Comparison of ENCODE assay signal across 10 cellular contexts in genomic region chr10:69789164-69789576, GRCh38. TPM values are rescaled to one million over a fixed set of nuclear protein-coding genes. Genes with fewer than 3 reads are reported as not detected.
DNase-seq lines count a peak whose midpoint lies in the region; ATAC-seq, FAIRE-seq and TF ChIP-seq lines count a peak whose summit lies in the region.
"Had no signal": no experiment of that assay in that cellular context is flagged by ENCODE, and none has a peak within 500 bp of the region (broad histone marks: within the 10 kb centered on the region; RNA-seq: fewer than 3 reads in every experiment).

No MANE protein-coding gene starts in this region.

- H3K4me2 ChIP-seq in A549 (no peak overlapping the region), GM12878 (ENCODE audit: control insufficient read depth, insufficient read depth) (no peak overlapping the region)

- 48% methylated on average over 4 of the region's 4 CpGs for WGBS in A549 (ENCODE audit: missing lambda C conversion rate)
- 50% methylated on average over 4 of the region's 4 CpGs for WGBS in GM12878 (ENCODE audit: insufficient coverage, insufficient replicate concordance, low lambda C conversion rate, missing lambda C conversion rate)
- 53% methylated on average over 4 of the region's 4 CpGs for WGBS in right lobe of liver (ENCODE audit: insufficient coverage, low coverage, low lambda C conversion rate, missing lambda C conversion rate)

- TF ChIP-seq POLR2A in A549 (IDR thresholded peaks at IDR 0.05; ENCODE audit: low read length) (no peak), GM12878 (IDR thresholded peaks at IDR 0.05; ENCODE audit: low read depth, low read length) (no peak), right lobe of liver (IDR thresholded peaks at IDR 0.05) (no peak)

- H3K79me2 ChIP-seq in GM12878 (ENCODE audit: control insufficient read depth, insufficient read depth, low read length), result no peaks in the 10 kb centered on the region

- no TSS peak for BruUV-seq in GM12878 (replicated peaks; lab: Mats Ljungman, UMichigan)

- no peaks in the 10 kb centered on the region for H3K4me1 ChIP-seq in A549
- no peaks in the 10 kb centered on the region for H3K4me1 ChIP-seq in GM12878 (ENCODE audit: control insufficient read depth, insufficient read depth, low read length)
- no peaks in the 10 kb centered on the region for H3K4me1 ChIP-seq in right lobe of liver

- peaks cover 0 to 1% of the 10 kb centered on the region in 2 experiments; a peak in 2 of 4 replicates for H3K27me3 ChIP-seq in GM12878 (replicated peaks in 1 of 2; ENCODE audit: control insufficient read depth in 2 of 2, insufficient read depth in 2 of 2, low read length in 1 of 2)
- no peaks in the 10 kb centered on the region for H3K27me3 ChIP-seq in right lobe of liver

- CTCF ChIA-PET in A549 (lab: Yijun Ruan, JAX), result interaction anchor here (0.6 to 11.7 kb wide), 18 partner anchors 9 to 297 kb away, joined by 3 to 198 read pairs (median 6); partner anchors contain the start of gene COL13A1
- CTCF ChIA-PET in GM12878 (lab: Yijun Ruan, JAX), result interaction anchor here (0.8 to 1.3 kb wide), 6 partner anchors 10 to 357 kb away, joined by 3 to 6 read pairs (median 3); partner anchors contain the start of gene TYSND1

- H3K9me3 ChIP-seq in A549, result peaks cover 4% of the 10 kb centered on the region; the same call in 1 of the 3 replicates
- H3K9me3 ChIP-seq in GM12878 (replicated peaks; ENCODE audit: control insufficient read depth, insufficient read depth, low read length), result no peaks in the 10 kb centered on the region
- H3K9me3 ChIP-seq in right lobe of liver, result no peaks in the 10 kb centered on the region

- TF ChIP-seq RAD21 in A549 (conservative IDR thresholded peaks at IDR 0.05 in 1 of 2, IDR thresholded peaks at IDR 0.05 in 1 of 2) (peak in 1 of 2 experiments; percentile 26; a peak in 1 of 5 replicates), GM12878 (IDR thresholded peaks at IDR 0.05; ENCODE audit: insufficient read depth, low read depth, low read length) (no peak)

- TF ChIP-seq CTCF in A549 (IDR thresholded peaks at IDR 0.05), result peak; percentile 52
- peak; percentile 69 for TF ChIP-seq CTCF in GM12875 (IDR thresholded peaks at IDR 0.05; ENCODE audit: borderline replicate concordance, insufficient read depth, low read depth, low read length)
- peak; percentile 15 to 53 (median 46); a peak in 5 of 6 replicates for TF ChIP-seq CTCF in GM12878 (IDR thresholded peaks at IDR 0.05 in 2 of 3, conservative IDR thresholded peaks at IDR 0.05 in 1 of 3; ENCODE audit: control insufficient read depth in 2 of 3, extremely low read depth in 1 of 3, insufficient read depth in 1 of 3, low read depth in 3 of 3, low read length in 3 of 3)
- peak; percentile 16 to 42 (median 28) for TF ChIP-seq CTCF in right lobe of liver (IDR thresholded peaks at IDR 0.05)

- RAD21 ChIA-PET in GM12878 (lab: Charles Lee; ENCODE audit: unreplicated experiment), result no interaction called here

- H3K4me3 ChIP-seq in A549, result no peak overlapping the region
- H3K4me3 ChIP-seq in GM12875 (ENCODE audit: low read depth, low read length), result no peak overlapping the region
- H3K4me3 ChIP-seq in GM12878, result no peak overlapping the region
- H3K4me3 ChIP-seq in right lobe of liver, result no peak overlapping the region

- no peaks in the 10 kb centered on the region for H4K20me1 ChIP-seq in GM12878 (ENCODE audit: control insufficient read depth, insufficient read depth)

- H2AFZ ChIP-seq in GM12878 (ENCODE audit: control insufficient read depth, low read depth, low read length), result no peak overlapping the region

- POLR2A ChIA-PET in A549 (lab: Yijun Ruan, JAX) (no interaction called here), GM12878 (lab: Charles Lee) (interaction anchor here (0.6 kb wide), 1 partner anchor 125 kb away, joined by 5 read pairs; no protein-coding TSS in a partner anchor)

- H3K9ac ChIP-seq in GM12878 (ENCODE audit: control insufficient read depth, insufficient read depth, low read length), result no peak overlapping the region

- SMC1A ChIA-PET in GM12878 (lab: Charles Lee; ENCODE audit: uncharacterized antibody, unreplicated experiment), result interaction anchor here (0.6 kb wide), 2 partner anchors 27 to 1502 kb away, joined by 3 read pairs; no protein-coding TSS in a partner anchor

- H3K27ac ChIP-seq in A549, result no peak overlapping the region
- H3K27ac ChIP-seq in GM12878 (ENCODE audit: control insufficient read depth, insufficient read depth), result no peak overlapping the region
- no peak overlapping the region for H3K27ac ChIP-seq in right lobe of liver

- no peak for DNase-seq in A549 (ENCODE audit: low read depth in 1 of 2, low spot score in 1 of 2)
- no peak for DNase-seq in GM12878 (ENCODE audit: low read depth, low spot score)
- no peak for DNase-seq in right lobe of liver
- no peak for DNase-seq in islet precursor cell
- DNase-seq in GF-D8 (lab: John Stamatoyannopoulos, UW), result no peak
- DNase-seq in NCI-H226, result no peak
- DNase-seq: activated CD4-positive, alpha-beta T cell treated with anti-CD3 and anti-CD28 coated beads, Interleukin-2, amount 50 U/mL, for 1 hour; NCI-H69 had no signal

- FAIRE-seq in A549 (lab: Jason Lieb, UNC) (no peak), GM12878 (lab: Jason Lieb, UNC) (no peak)

- in situ Hi-C loops in GM12878 (cut with MboI), result no loop called here

- intact Hi-C loops in GM12878 (cut with micrococcal nuclease; ENCODE audit: unreplicated experiment) (no loop called here), right lobe of liver (cut with DNase I) (no loop called here)

- ATAC-seq in A549 (peak in 1 of 2 experiments; percentile 40; a peak in 2 of 6 replicates), GM12878 (no peak), right lobe of liver (no peak), HG02884 (IDR thresholded peaks at IDR 0.05; ENCODE audit: unreplicated experiment) (no peak)

- TF ChIP-seq EP300 in A549 (IDR thresholded peaks at IDR 0.05) (no peak), GM12878 (IDR thresholded peaks at IDR 0.05; ENCODE audit: borderline replicate concordance in 1 of 2, control insufficient read depth in 1 of 2, low read depth in 2 of 2, low read length in 2 of 2) (no peak)

- H3K36me3 ChIP-seq in GM12878 (ENCODE audit: control insufficient read depth in 2 of 2, insufficient read depth in 2 of 2, low read length in 1 of 2) (no peaks in the 10 kb centered on the region), right lobe of liver (no peaks in the 10 kb centered on the region)

TF ChIP-seq in A549, 52 proteins besides CTCF, POLR2A, EP300 and RAD21 (continues in another document):
- TF ChIP-seq CBX2 (IDR thresholded peaks at IDR 0.05; ENCODE audit: borderline replicate concordance, low read depth), result no peak
- TF ChIP-seq PBX3 (IDR thresholded peaks at IDR 0.05), result no peak
- TF ChIP-seq POLR2AphosphoS2 (conservative IDR thresholded peaks at IDR 0.05; ENCODE audit: low read length), result no peak
- TF ChIP-seq CHD4 (IDR thresholded peaks at IDR 0.05; ENCODE audit: borderline replicate concordance), result no peak

TF ChIP-seq in GM12878, 131 proteins besides CTCF, POLR2A, EP300 and RAD21 (continues in another document):
- TF ChIP-seq ETV6 (conservative IDR thresholded peaks at IDR 0.05 in 1 of 2, IDR thresholded peaks at IDR 0.05 in 1 of 2; ENCODE audit: borderline replicate concordance in 1 of 2, low read depth in 1 of 2) (no peak), SMAD5 (IDR thresholded peaks at IDR 0.05; ENCODE audit: low read depth) (no peak)

RNA-seq across cellular contexts. Expression of gene COL13A1, which starts 12.5 kb away (rescaled TPM):
- polyA plus RNA-seq in A549 (2011; rRNA removed) (0.08 TPM in 1 of 2 replicates, not detected in the other), A549 (2017; fragmentation: RNase III; extraction: RNeasy Plus Mini Kit Qiagen cat#74134 plus additional on column Dnase treatment) (0.17 to 0.55 TPM (median 0.27 TPM) in 3 replicates), GM12878 (2011; rRNA removed) (0.03 TPM in 1 of 2 replicates, not detected in the other), GM12878 (2014; fragmentation: Illumina TruSeq; extraction: Trizol) (not detected in 2 replicates), GM12878 (2014; fragmentation: Nextera tagmentation; extraction: Ambion mirVana) (under 1 TPM in 1 of 2 experiments, not detected in 1; 0.05 TPM), GM12878 (2014; rRNA removed) (0.06 TPM in 1 of 2 replicates, not detected in the other), GM12878 (2016; fragmentation: Nextera tagmentation; extraction: Ambion mirVana) (under 1 TPM in 1 of 2 experiments, not detected in 1; 0.15 TPM)
- polyA plus RNA-seq in A549 (2012; cell fraction: cytosol; rRNA removed), result 0.04 and 0.12 TPM in 2 replicates
- polyA plus RNA-seq in A549 (2012; cell fraction: nucleus; rRNA removed), result 0.31 and 0.42 TPM in 2 replicates
- polyA minus RNA-seq in A549 (2011; rRNA and poly(A)+ RNA removed), result not detected in 2 replicates
- total RNA-seq in GM12878 (2013; cell fraction: nucleolus; rRNA removed), result not detected in 2 replicates
- total RNA-seq in GM12878 (2014; rRNA removed) (not detected in 2 replicates), GM12878 (2014; rRNA removed; fragmentation: Illumina TruSeq; extraction: Trizol) (not detected in 2 replicates), GM12878 (2021) (not detected in 2 replicates), right lobe of liver (under 1 TPM in 4 of 6 experiments, not detected in 2; 0.18 to 0.44 (median 0.30) TPM)
- not detected for polyA plus RNA-seq in GM12878 (2011; ENCODE audit: low read depth)
- not detected in 2 replicates for polyA plus RNA-seq in GM12878 (2011; cell fraction: cytosol; rRNA removed)
- not detected in 2 replicates for polyA plus RNA-seq in GM12878 (2011; cell fraction: nucleus; rRNA removed)
- polyA plus RNA-seq in GM12878 (2012), result 0.06 TPM in 1 of 2 replicates, not detected in the other
- polyA minus RNA-seq in GM12878 (2011; rRNA and poly(A)+ RNA removed), result 0.15 TPM in 1 of 2 replicates, not detected in the other
- polyA minus RNA-seq in GM12878 (2011; cell fraction: cytosol; rRNA and poly(A)+ RNA removed), result not detected in 2 replicates
- not detected in 2 replicates for polyA minus RNA-seq in GM12878 (2011; cell fraction: nucleus; rRNA and poly(A)+ RNA removed)

Comparison
In these comparisons a context has a peak if more than half of its experiments do, and no peak if none do; other contexts are left out.
1. Of the 24 proteins assayed by ChIP-seq in both GM12878 and A549: peak only in GM12878: none; only in A549: none; in both: CTCF; in neither: 22; mixed calls (peak in some experiments, not most) for 1.